Comparison of ENCODE assay signal across 8 cellular contexts in the genomic region with DNA sequence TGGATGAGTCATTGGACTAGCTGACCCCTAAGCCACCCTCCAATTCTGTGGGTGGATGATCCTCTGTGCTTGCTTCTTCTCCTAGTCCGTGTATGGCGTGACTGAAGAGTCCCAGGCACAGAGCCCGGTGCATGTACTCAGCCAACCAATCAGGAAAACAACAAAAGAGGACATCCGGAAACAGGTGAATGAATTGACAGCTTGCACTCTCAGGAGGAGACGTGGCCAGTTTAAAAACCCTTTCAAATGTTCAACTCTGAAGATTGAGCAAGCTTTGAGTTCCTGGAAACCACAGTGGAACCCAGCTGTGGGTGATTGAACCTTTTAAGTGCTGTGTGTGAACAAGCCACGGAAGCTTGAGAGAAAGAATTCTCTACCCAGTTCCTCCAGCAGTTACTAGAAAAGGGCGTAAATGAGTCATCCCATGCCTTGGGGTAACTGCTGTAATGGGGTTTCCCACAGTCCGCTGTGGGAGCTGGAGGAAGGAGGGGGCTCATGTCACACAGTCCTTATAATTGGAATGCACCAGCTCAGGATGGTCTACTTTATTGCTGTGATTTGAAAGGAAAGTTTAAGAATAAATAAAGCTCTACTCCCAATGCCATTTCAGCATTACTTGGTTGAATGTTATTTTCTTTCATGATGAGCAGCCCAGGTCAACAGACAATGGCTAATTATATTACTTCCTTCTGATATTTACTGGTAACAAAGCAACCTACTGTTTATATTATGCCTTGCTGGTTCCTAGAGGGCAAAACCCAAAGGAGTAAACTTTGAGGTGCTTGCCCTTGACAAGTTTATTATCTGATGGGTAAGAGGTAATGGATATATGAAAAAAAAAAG.
A peak's percentile ranks its signal among the peaks of the same experiment; 100 is the strongest.
DNase-seq lines count a peak whose midpoint lies in the region; ATAC-seq and TF ChIP-seq lines count a peak whose summit lies in the region.

No MANE protein-coding gene starts in this region.

- no peak overlapping the region for H3K27ac ChIP-seq in foreskin keratinocyte
- H3K27ac ChIP-seq in Karpas-422 (ENCODE audit: low read length): no peak overlapping the region

- H2AFZ ChIP-seq in Karpas-422 (ENCODE audit: low read length): no peak overlapping the region

- POLR2A ChIA-PET in GM10248 (lab: Yijun Ruan, JAX): interaction anchor here (0.6 to 1.4 kb wide), 4 partner anchors 26 to 516 kb away, joined by 3 to 9 read pairs (median 4); a partner anchor contains a TSS

- no peak overlapping the region for H3K4me2 ChIP-seq in Karpas-422 (ENCODE audit: low read depth, low read length, poor library complexity, severe bottlenecking)

- no peaks in the 10 kb centered on the region for H3K9me3 ChIP-seq in Karpas-422 (ENCODE audit: low read length)

- no peak overlapping the region for H3K4me3 ChIP-seq in Karpas-422 (ENCODE audit: low read length)

- H3K36me3 ChIP-seq in Karpas-422 (ENCODE audit: insufficient read depth, low read length): no peaks in the 10 kb centered on the region

- TF ChIP-seq CTCF in GM10248 (IDR thresholded peaks at IDR 0.05; ENCODE audit: control extremely low read depth, extremely low read depth, low read depth, missing control alignments) (no peak), foreskin keratinocyte (conservative IDR thresholded peaks at IDR 0.05) (no peak)

- no peaks in the 10 kb centered on the region for H3K9me2 ChIP-seq in Karpas-422 (replicated peaks; ENCODE audit: insufficient read depth, low read length)

- no peaks in the 10 kb centered on the region for H3K79me2 ChIP-seq in Karpas-422 (ENCODE audit: low read length)

- H3K27me3 ChIP-seq in foreskin keratinocyte: peaks cover 4% of the 10 kb centered on the region
- no peaks in the 10 kb centered on the region for H3K27me3 ChIP-seq in Karpas-422 (ENCODE audit: low read length)

- peak; percentile 85 for ATAC-seq in foreskin keratinocyte

- H3K4me1 ChIP-seq in foreskin keratinocyte (no peaks in the 10 kb centered on the region), Karpas-422 (ENCODE audit: low read length) (peaks cover 11% of the 10 kb centered on the region)

- H4K20me1 ChIP-seq in Karpas-422 (ENCODE audit: insufficient read depth, low read depth, low read length): no peaks in the 10 kb centered on the region

- DNase-seq in GM10248 (ENCODE audit: extremely low spot score): peak; percentile 79
- DNase-seq in H4 (ENCODE audit: low spot score): peak; percentile 67
- peak; percentile 95 for DNase-seq in M059J (ENCODE audit: low read depth)
- peak; percentile 10 for DNase-seq in activated CD8-positive, alpha-beta memory T cell treated with anti-CD3 and anti-CD28 coated beads, Interleukin-2, amount 50 U/mL, for 1 hour (ENCODE audit: extremely low read depth)
- peak; percentile 58 to 79 for DNase-seq in foreskin keratinocyte
- peak; percentile 74 for DNase-seq in stimulated activated CD4-positive, alpha-beta T cell treated with anti-CD3 and anti-CD28 coated beads, Interleukin-1b, Interleukin-23, amount 100 ng/mL, for 48 hours
- no peak for DNase-seq in ureter (ENCODE audit: low spot score)
- DNase-seq in Karpas-422: no peak

- H3K9ac ChIP-seq in Karpas-422 (ENCODE audit: low read length): no peak overlapping the region

- CTCF ChIA-PET in GM10248 (lab: Yijun Ruan, JAX): interaction anchor here (1.0 to 4.4 kb wide), 8 partner anchors 13 to 472 kb away, joined by 3 to 54 read pairs (median 4); a partner anchor contains a TSS

Comparison
In these comparisons a context has a peak if more than half of its experiments do, and no peak if none do; other contexts are left out.
1. DNase-seq: peak in GM10248 (single experiment), H4 (single experiment), M059J (single experiment), activated CD8-positive, alpha-beta memory T cell treated with anti-CD3 and anti-CD28 coated beads, Interleukin-2, amount 50 U/mL, for 1 hour (single experiment), foreskin keratinocyte (2 of 2) and stimulated activated CD4-positive, alpha-beta T cell treated with anti-CD3 and anti-CD28 coated beads, Interleukin-1b, Interleukin-23, amount 100 ng/mL, for 48 hours (single experiment); none in ureter (single experiment) and Karpas-422 (single experiment).